ENCODE assay signal across 28 cellular contexts in the genomic region with DNA sequence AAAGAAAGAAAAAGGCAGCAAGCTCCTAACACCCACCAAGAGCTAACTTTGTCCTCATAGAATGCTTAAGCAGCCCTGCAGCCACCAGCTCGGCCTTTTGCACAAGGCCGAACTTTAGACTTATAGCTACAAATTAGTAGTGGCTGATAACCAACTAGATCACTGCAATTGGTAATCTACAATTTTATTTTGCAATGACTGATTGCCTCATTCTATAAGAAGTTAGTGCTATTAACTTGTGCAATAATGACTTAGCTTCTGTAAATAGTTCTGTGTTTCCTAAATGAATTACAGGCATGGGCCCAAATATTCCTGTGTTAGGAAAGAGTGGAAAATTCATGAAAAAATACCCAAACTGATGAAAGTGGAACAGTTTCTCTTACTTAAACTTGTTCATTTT.
DNase-seq lines count a peak whose midpoint lies in the region; ATAC-seq, FAIRE-seq and TF ChIP-seq lines count a peak whose summit lies in the region.
"Had no signal": no experiment of that assay in that cellular context is flagged by ENCODE, and none has a peak within 500 bp of the region (broad histone marks: within the 10 kb centered on the region; RNA-seq: fewer than 3 reads in every experiment).

No MANE protein-coding gene starts in this region.

- H3K9me3 ChIP-seq in IMR-90 (ENCODE audit: control insufficient read depth, insufficient read depth, low read length) (no peaks in the 10 kb centered on the region), HepG2 (ENCODE audit: low read length) (no peaks in the 10 kb centered on the region)
- H3K9me3 ChIP-seq: pancreas, Peyer's patch, SJCRH30, upper lobe of left lung had no signal

- H3K23ac ChIP-seq in IMR-90 (ENCODE audit: low read depth, low read length): no peak overlapping the region

- dilution Hi-C loops in IMR-90 (cut with HindIII; ENCODE audit: low sequenced_read_pairs, unreplicated experiment): no loop called here

- H3K9me1 ChIP-seq in IMR-90 (ENCODE audit: insufficient read depth, low read length): no peaks in the 10 kb centered on the region; the same call in 1 of the 2 replicates

- TF ChIP-seq CTCF in AG10803 (conservative IDR thresholded peaks at IDR 0.05; ENCODE audit: low read length): no peak
- no peak for TF ChIP-seq CTCF in IMR-90 (conservative IDR thresholded peaks at IDR 0.05; ENCODE audit: low read depth, low read length)
- TF ChIP-seq CTCF in choroid plexus epithelial cell (conservative IDR thresholded peaks at IDR 0.05; ENCODE audit: low read depth, low read length): no peak
- no peak for TF ChIP-seq CTCF in HepG2 (CRISPR knock-in tag; IDR thresholded peaks at IDR 0.05)

- no peak overlapping the region for H2AK5ac ChIP-seq in IMR-90 (ENCODE audit: low read depth, low read length)

- no CpG with 5 or more reads among the region's 2 CpGs for WGBS in IMR-90 (ENCODE audit: extremely low coverage in 2 of 2, insufficient read length in 1 of 2), 2 experiments
- WGBS in HepG2 (ENCODE audit: low lambda C conversion rate): 18% methylated on average over 2 of the region's 2 CpGs

- H3K4me3 ChIP-seq in AG10803 (ENCODE audit: low read length) (no peak overlapping the region), IMR-90 (ENCODE audit: insufficient read depth, low read depth, low read length) (no peak overlapping the region), choroid plexus epithelial cell (ENCODE audit: low read depth, low read length) (no peak overlapping the region), HepG2 (replicated peaks in 1 of 3; ENCODE audit: insufficient read depth in 1 of 3, low read depth in 2 of 3, low read length in 3 of 3) (no peak overlapping the region)
- H3K4me3 ChIP-seq: GM12878, GM23338, pancreas, Peyer's patch, SJCRH30, upper lobe of left lung had no signal

- H2AFZ ChIP-seq in IMR-90 (replicated peaks; ENCODE audit: low read length, poor library complexity) (no peak overlapping the region), HepG2 (ENCODE audit: low read length) (no peak overlapping the region)
- H2AFZ ChIP-seq: GM23338 had no signal

- H3K4me3 Mint-ChIP-seq in activated CD8-positive, alpha-beta T cell treated with anti-CD3 and anti-CD28 coated beads, Interleukin-2, amount 10 ng/mL, durations not matched to agents 7 days and 5 days: no peak overlapping the region
- H3K4me3 Mint-ChIP-seq: CD8-positive, alpha-beta memory T cell; GM23338; natural killer cell treated with Interleukin-12 subunit alpha and Interleukin-12 subunit beta and Interleukin-15 and Interleukin-18, amount 100 ng/mL, for 72 hours had no signal

- H4K5ac ChIP-seq in IMR-90 (ENCODE audit: low read depth, low read length): no peak overlapping the region

- TF ChIP-seq RAD21 in IMR-90 (IDR thresholded peaks at IDR 0.05; ENCODE audit: low read length) (no peak), HepG2 (CRISPR knock-in tag; IDR thresholded peaks at IDR 0.05) (no peak)

- no peak overlapping the region for H3K56ac ChIP-seq in IMR-90 (ENCODE audit: extremely low read depth, insufficient read depth, low read length)

- BruUV-seq in IMR-90 (replicated peaks; lab: Mats Ljungman, UMichigan): no TSS peak
- no TSS peak for BruUV-seq in HepG2 (replicated peaks; lab: Mats Ljungman, UMichigan)

- intact Hi-C loops in IMR-90 (cut with micrococcal nuclease): no loop called here
- intact Hi-C loops in HepG2 (cut with micrococcal nuclease; ENCODE audit: unreplicated experiment): no loop called here

- no peak overlapping the region for H2BK120ac ChIP-seq in IMR-90 (ENCODE audit: low read depth, low read length)

- H4K91ac ChIP-seq in IMR-90 (ENCODE audit: insufficient read depth, low read depth, low read length): no peak overlapping the region

- no peak overlapping the region for H2BK20ac ChIP-seq in IMR-90 (ENCODE audit: low read depth, low read length)

- H3K4me1 Mint-ChIP-seq in activated CD8-positive, alpha-beta T cell treated with anti-CD3 and anti-CD28 coated beads, Interleukin-2, amount 10 ng/mL, durations not matched to agents 7 days and 5 days (ENCODE audit: low read depth): no peaks in the 10 kb centered on the region
- H3K4me1 Mint-ChIP-seq: GM23338 had no signal

- peak; percentile 80 for DNase-seq in AG10803 (ENCODE audit: low read depth)
- DNase-seq in IMR-90: peak; percentile 35
- peak; percentile 30 for DNase-seq in choroid plexus epithelial cell (ENCODE audit: low read depth)
- DNase-seq in HepG2 (ENCODE audit: low spot score): no peak
- DNase-seq in activated CD8-positive, alpha-beta T cell treated with anti-CD3 and anti-CD28 coated beads, Interleukin-2, amount 10 ng/mL, durations not matched to agents 7 days and 5 days: no peak
- no peak for DNase-seq in mesenteric fat pad (ENCODE audit: low spot score)
- DNase-seq in amniotic stem cell (lab: John Stamatoyannopoulos, UW): no peak
- DNase-seq: activated CD4-positive, alpha-beta T cell treated with anti-CD3 and anti-CD28 coated beads for 48 hours; CD8-positive, alpha-beta memory T cell; DMS53; effector CD8-positive, alpha-beta T cell; GF-D8; glutamatergic neuron; Kasumi-1; left colon; NCI-H1105 treated with DMSO at 0.1 percent for 48 hours; NCI-H2029 treated with DMSO at 0.1 percent for 48 hours; pancreas; Peyer's patch; SJCRH30; upper lobe of left lung had no signal

- no peak overlapping the region for H3K9ac ChIP-seq in IMR-90 (ENCODE audit: low read depth, low read length)
- H3K9ac ChIP-seq in HepG2 (ENCODE audit: insufficient read depth, low read depth, low read length): no peak overlapping the region

- no peak overlapping the region for H3K18ac ChIP-seq in IMR-90 (ENCODE audit: low read depth, low read length)

- peaks cover 2% of the 10 kb centered on the region for H3K27me3 ChIP-seq in IMR-90 (ENCODE audit: control insufficient read depth, insufficient read depth, low read length)
- no peaks in the 10 kb centered on the region for H3K27me3 ChIP-seq in HepG2 (ENCODE audit: control insufficient read depth in 1 of 2, insufficient read depth in 2 of 2, low read length in 2 of 2)
- H3K27me3 ChIP-seq: pancreas, Peyer's patch, SJCRH30, upper lobe of left lung had no signal

- no peak for FAIRE-seq in HepG2 (lab: Jason Lieb, UNC)
- FAIRE-seq: GM12878, GM19239, pancreas had no signal

- CTCF ChIA-PET in IMR-90 (lab: Yijun Ruan, JAX) (no interaction called here), HepG2 (lab: Yijun Ruan, JAX; ENCODE audit: low intra/inter-chr PET ratio, low total read pairs) (no interaction called here)
- CTCF ChIA-PET in activated CD8-positive, alpha-beta T cell treated with anti-CD3 and anti-CD28 coated beads, Interleukin-2, amount 10 ng/mL, durations not matched to agents 7 days and 5 days (lab: Charles Lee): interaction anchor here (2.6 kb wide), 1 partner anchor 21 kb away, joined by 6 read pairs; no protein-coding TSS in a partner anchor

- H3K27ac ChIP-seq in IMR-90 (ENCODE audit: insufficient read depth, low read length) (no peak overlapping the region), HepG2 (ENCODE audit: extremely low read length, insufficient read depth, low read length) (no peak overlapping the region)
- H3K27ac ChIP-seq: pancreas, Peyer's patch, SJCRH30, upper lobe of left lung had no signal

- H3K9me3 Mint-ChIP-seq in activated CD8-positive, alpha-beta T cell treated with anti-CD3 and anti-CD28 coated beads, Interleukin-2, amount 10 ng/mL, durations not matched to agents 7 days and 5 days (ENCODE audit: insufficient read depth): no peaks in the 10 kb centered on the region

- H3K4me1 ChIP-seq in IMR-90 (ENCODE audit: control insufficient read depth, insufficient read depth, low read length) (peaks cover 2% of the 10 kb centered on the region; the same call in 1 of the 2 replicates), HepG2 (ENCODE audit: insufficient read depth, low read length) (peaks cover 15% of the 10 kb centered on the region)
- H3K4me1 ChIP-seq: pancreas, Peyer's patch, SJCRH30 had no signal

- no peak overlapping the region for H4K8ac ChIP-seq in IMR-90 (ENCODE audit: low read depth in 2 of 2, low read length in 2 of 2)

- no peak overlapping the region for H2BK15ac ChIP-seq in IMR-90 (ENCODE audit: low read depth, low read length)

- no peak for TF ChIP-seq EP300 in HepG2 (IDR thresholded peaks at IDR 0.05; ENCODE audit: low read depth in 2 of 2, low read length in 2 of 2)
- no peak for TF ChIP-seq EP300 in HepG2 (CRISPR knock-in tag; IDR thresholded peaks at IDR 0.05; ENCODE audit: borderline replicate concordance)

- TF ChIP-seq POLR2A in IMR-90 (IDR thresholded peaks at IDR 0.05; ENCODE audit: low read depth, low read length) (no peak), HepG2 (IDR thresholded peaks at IDR 0.05; ENCODE audit: insufficient read depth in 1 of 2, low read depth in 2 of 2, low read length in 2 of 2) (no peak)

- H3K4ac ChIP-seq in IMR-90 (ENCODE audit: low read depth, low read length): no peak overlapping the region

- H3K79me1 ChIP-seq in IMR-90 (ENCODE audit: low read depth in 1 of 2, low read length in 2 of 2): no peaks in the 10 kb centered on the region

- in situ Hi-C loops in IMR-90 (cut with MboI; ENCODE audit: low sequenced_read_pairs): no loop called here
- in situ Hi-C loops in HepG2 (cut with HindIII; ENCODE audit: extremely low pct_ligation_motif_present, low pct_unique_long_range_greater_than_20kb): no loop called here

- H3K36me3 ChIP-seq in IMR-90 (ENCODE audit: control insufficient read depth, insufficient read depth, low read length): no peaks in the 10 kb centered on the region
- no peaks in the 10 kb centered on the region for H3K36me3 ChIP-seq in HepG2 (replicated peaks in 1 of 2; ENCODE audit: control insufficient read depth in 1 of 2, insufficient read depth in 2 of 2, low read length in 2 of 2)
- H3K36me3 ChIP-seq: pancreas, Peyer's patch, SJCRH30, upper lobe of left lung had no signal

- H3K4me2 ChIP-seq in IMR-90 (ENCODE audit: low read depth, low read length): no peak overlapping the region
- H3K4me2 ChIP-seq in HepG2 (ENCODE audit: low read depth, low read length): no peak overlapping the region
- H3K4me2 ChIP-seq: GM23338 had no signal

- H4K20me1 ChIP-seq in IMR-90 (ENCODE audit: insufficient read depth, low read length) (no peaks in the 10 kb centered on the region), HepG2 (ENCODE audit: insufficient read depth, low read length) (no peaks in the 10 kb centered on the region)

- no peak overlapping the region for H2BK5ac ChIP-seq in IMR-90 (ENCODE audit: low read depth, low read length, poor library complexity, severe bottlenecking)

- H3K27ac Mint-ChIP-seq in activated CD8-positive, alpha-beta T cell treated with anti-CD3 and anti-CD28 coated beads, Interleukin-2, amount 10 ng/mL, durations not matched to agents 7 days and 5 days: no peak overlapping the region
- H3K27ac Mint-ChIP-seq: activated naive CD4-positive, alpha-beta T cell treated with anti-CD3 and anti-CD28 coated beads, Interleukin-2, amount 50 U/mL, for 72 hours; GM23338; natural killer cell treated with Interleukin-12 subunit alpha and Interleukin-12 subunit beta and Interleukin-15 and Interleukin-18, amount 100 ng/mL, for 72 hours had no signal

- no peak overlapping the region for H2AK9ac ChIP-seq in IMR-90 (replicated peaks; ENCODE audit: low read depth, low read length, poor library complexity)

- ATAC-seq in IMR-90 (ENCODE audit: low read depth): no peak
- no peak for ATAC-seq in HepG2
- no peak for ATAC-seq in activated CD8-positive, alpha-beta T cell treated with anti-CD3 and anti-CD28 coated beads, Interleukin-2, amount 10 ng/mL, durations not matched to agents 7 days and 5 days
- no peak for ATAC-seq in HG03045 (IDR thresholded peaks at IDR 0.05; ENCODE audit: unreplicated experiment)
- ATAC-seq: activated naive CD4-positive, alpha-beta T cell treated with anti-CD3 and anti-CD28 coated beads, Interleukin-2, amount 50 U/mL, for 72 hours; GM12878; GM23338; left colon; natural killer cell treated with Interleukin-12 subunit alpha and Interleukin-12 subunit beta and Interleukin-15 and Interleukin-18, amount 100 ng/mL, for 72 hours; pancreas; sciatic nerve had no signal

- no peaks in the 10 kb centered on the region for H3K79me2 ChIP-seq in HepG2 (ENCODE audit: insufficient read depth, low read length)

- H3K14ac ChIP-seq in IMR-90 (replicated peaks; ENCODE audit: low read depth, low read length): no peak overlapping the region

- POLR2A ChIA-PET in IMR-90 (lab: Charles Lee; ENCODE audit: unreplicated experiment) (no interaction called here), HepG2 (lab: Yijun Ruan, JAX) (no interaction called here)
- POLR2A ChIA-PET in activated CD8-positive, alpha-beta T cell treated with anti-CD3 and anti-CD28 coated beads, Interleukin-2, amount 10 ng/mL, durations not matched to agents 7 days and 5 days (lab: Charles Lee): no interaction called here

- no peaks in the 10 kb centered on the region for H3K36me3 Mint-ChIP-seq in activated CD8-positive, alpha-beta T cell treated with anti-CD3 and anti-CD28 coated beads, Interleukin-2, amount 10 ng/mL, durations not matched to agents 7 days and 5 days (ENCODE audit: low read depth)
- H3K36me3 Mint-ChIP-seq: CD8-positive, alpha-beta memory T cell; natural killer cell treated with Interleukin-12 subunit alpha and Interleukin-12 subunit beta and Interleukin-15 and Interleukin-18, amount 100 ng/mL, for 72 hours had no signal

- no peaks in the 10 kb centered on the region for H3K27me3 Mint-ChIP-seq in activated CD8-positive, alpha-beta T cell treated with anti-CD3 and anti-CD28 coated beads, Interleukin-2, amount 10 ng/mL, durations not matched to agents 7 days and 5 days (ENCODE audit: low read depth)
- H3K27me3 Mint-ChIP-seq: CD8-positive, alpha-beta memory T cell; natural killer cell treated with Interleukin-12 subunit alpha and Interleukin-12 subunit beta and Interleukin-15 and Interleukin-18, amount 100 ng/mL, for 72 hours had no signal

Comparison
In these comparisons a context has a peak if more than half of its experiments do, and no peak if none do; other contexts are left out.
1. DNase-seq: peak in AG10803 (single experiment), IMR-90 (single experiment) and choroid plexus epithelial cell (single experiment); none in HepG2 (single experiment), activated CD8-positive, alpha-beta T cell treated with anti-CD3 and anti-CD28 coated beads, Interleukin-2, amount 10 ng/mL, durations not matched to agents 7 days and 5 days (single experiment), mesenteric fat pad (single experiment) and amniotic stem cell (single experiment).